23 cellular contexts compared by ENCODE assay signal in genomic region chr5:36638056-36638455, GRCh38. TPM values are rescaled to one million over a fixed set of nuclear protein-coding genes. Genes with fewer than 3 reads are reported as not detected.
"Had no signal": no experiment of that assay in that cellular context is flagged by ENCODE, and none has a peak within 500 bp of the region (broad histone marks: within the 10 kb centered on the region; RNA-seq: fewer than 3 reads in every experiment).

No MANE protein-coding gene starts in this region.

- ATAC-seq: activated CD8-positive, alpha-beta T cell treated with anti-CD3 and anti-CD28 coated beads, Interleukin-2, amount 10 ng/mL, durations not matched to agents 7 days and 5 days; activated T-cell treated with anti-CD3 and anti-CD28 coated beads, Interleukin-2, amount 50 U/mL, for 72 hours; mucosa of descending colon; naive thymus-derived CD4-positive, alpha-beta T cell; stimulated activated memory B cell treated with anti-CD40 and anti-IgM and Interleukin-4, amounts not matched to agents 10 μg/mL and 1 μg/mL and 100 μg/mL, for 72 hours had no signal

- H3K9ac ChIP-seq: parathyroid adenoma had no signal

- H3K4me1 ChIP-seq: esophagus squamous epithelium, parathyroid adenoma, sigmoid colon, thyroid gland, vagina had no signal

- H3K9me3 ChIP-seq: esophagus squamous epithelium, mucosa of descending colon, neutrophil, sigmoid colon, thyroid gland, vagina had no signal

- DNase-seq: activated B cell treated with CpG ODN at 0.5 μM for 24 hours; activated CD4-positive, alpha-beta T cell treated with anti-CD3 and anti-CD28 coated beads for 48 hours; activated CD8-positive, alpha-beta memory T cell treated with anti-CD3 and anti-CD28 coated beads, Interleukin-2, amount 50 U/mL, for 4 hours; activated CD8-positive, alpha-beta T cell treated with anti-CD3 and anti-CD28 coated beads, Interleukin-2, amount 10 ng/mL, durations not matched to agents 7 days and 5 days; activated gamma-delta T cell; activated T-cell treated with anti-CD3 and anti-CD28 coated beads, Interleukin-2, amount 50 U/mL, for 72 hours; amygdala; central memory CD4-positive, alpha-beta T cell; esophagus squamous epithelium; hypothalamus; mucosa of descending colon; naive thymus-derived CD4-positive, alpha-beta T cell; sigmoid colon; thyroid gland had no signal

- H3K27me3 ChIP-seq: esophagus squamous epithelium, neutrophil, sigmoid colon, thyroid gland, vagina had no signal

- FAIRE-seq: TTC549 had no signal

- H3K4me3 ChIP-seq: coronary artery, esophagus squamous epithelium, mucosa of descending colon, sigmoid colon, thyroid gland, vagina had no signal

- H2AFZ ChIP-seq: parathyroid adenoma had no signal

- H3K27ac ChIP-seq: coronary artery, esophagus squamous epithelium, neutrophil, parathyroid adenoma, sigmoid colon, thyroid gland, vagina had no signal

- H3K79me2 ChIP-seq: parathyroid adenoma had no signal

- H3K36me3 ChIP-seq: esophagus squamous epithelium, neutrophil, sigmoid colon, thyroid gland, vagina had no signal

RNA-seq across cellular contexts. Expression of gene SLC1A3, which starts 31.6 kb away (rescaled TPM):
- total RNA-seq: activated CD8-positive, alpha-beta T cell treated with anti-CD3 and anti-CD28 coated beads, Interleukin-2, amount 10 ng/mL, durations not matched to agents 7 days and 5 days; glomerular endothelial cell; lung microvascular endothelial cell; T-helper 2 cell treated with Interferon-gamma antibody and Interleukin-4, amounts not matched to agents 100 ng/mL and 5 ng/mL, for 36 hours had no signal
- polyA plus RNA-seq: naive thymus-derived CD4-positive, alpha-beta T cell had no signal
